Comparison of ENCODE assay signal across 8 cellular contexts in genomic region chr22:23322497-23323080, GRCh38.
DNase-seq lines count a peak whose midpoint lies in the region; ATAC-seq, FAIRE-seq and TF ChIP-seq lines count a peak whose summit lies in the region.
"Not testable (repeated sequence)": the region's sequence is repeated elsewhere in the genome, so short reads cannot be mapped to it uniquely, and the experiment has no call there.

No MANE protein-coding gene starts in this region.

- H2BK15ac ChIP-seq in H1 (ENCODE audit: low read length): not testable (repeated sequence)

- not testable (repeated sequence) for TF ChIP-seq POLR2A in H1 (IDR thresholded peaks at IDR 0.05; ENCODE audit: control extremely low read depth in 1 of 2, low read depth in 2 of 2, low read length in 2 of 2); HepG2 (IDR thresholded peaks at IDR 0.05; ENCODE audit: insufficient read depth in 1 of 2, low read depth in 2 of 2, low read length in 2 of 2)

- not testable (repeated sequence) for H2AK5ac ChIP-seq in H1 (ENCODE audit: low read depth, low read length)

- 78% methylated on average over 18 of the region's 19 CpGs; no CpG with 5 or more reads in 1 of the 2 experiments for WGBS in H1 (ENCODE audit: extremely low coverage in 1 of 2, insufficient coverage in 1 of 2, insufficient read length in 1 of 2, insufficient replicate concordance in 2 of 2, low coverage in 1 of 2, low lambda C conversion rate in 2 of 2, missing lambda C conversion rate in 1 of 2), 2 experiments
- 34% methylated on average over 16 of the region's 19 CpGs for WGBS in HepG2 (ENCODE audit: low lambda C conversion rate)

- not testable (repeated sequence) for H3K27me3 ChIP-seq in GM23338 (ENCODE audit: insufficient read depth); Karpas-422 (ENCODE audit: low read length); H1 (replicated peaks in 1 of 4; ENCODE audit: control insufficient read depth in 3 of 4, extremely low read depth in 1 of 4, insufficient read depth in 3 of 4, low read length in 3 of 4); HepG2 (ENCODE audit: control insufficient read depth in 1 of 2, insufficient read depth in 2 of 2, low read length in 2 of 2)

- H3F3A ChIP-seq in GM23338 (replicated peaks; ENCODE audit: low read depth): not testable (repeated sequence)

- not testable (repeated sequence) for H3K23ac ChIP-seq in H1 (ENCODE audit: insufficient read length)

- H3K27ac ChIP-seq in GM23338 (ENCODE audit: low read depth); Karpas-422 (ENCODE audit: low read length); OCI-LY7 (ENCODE audit: low read depth, low read length, poor library complexity, severe bottlenecking); VCaP; H1 (ENCODE audit: low read depth, low read length); HepG2 (ENCODE audit: extremely low read length, insufficient read depth, low read length): not testable (repeated sequence)

- H3K56ac ChIP-seq in H1 (replicated peaks; ENCODE audit: insufficient read length, low read depth, low read length): not testable (repeated sequence)

- ATAC-seq in GM23338 (peak; percentile 62), HepG2 (peak; percentile 57; the same call in 2 of the 3 replicates)

- TF ChIP-seq RAD21 in H1 (IDR thresholded peaks at IDR 0.05 in 1 of 2, conservative IDR thresholded peaks at IDR 0.05 in 1 of 2; ENCODE audit: low read depth in 2 of 2, low read length in 2 of 2): peak; percentile 48 to 66
- not testable (repeated sequence) for TF ChIP-seq RAD21 in HepG2 (CRISPR knock-in tag; IDR thresholded peaks at IDR 0.05)

- H3K9ac ChIP-seq in Karpas-422 (ENCODE audit: low read length); H1 (replicated peaks in 1 of 4; ENCODE audit: extremely low read depth in 1 of 4, low read depth in 3 of 4, low read length in 3 of 4); HepG2 (ENCODE audit: insufficient read depth, low read depth, low read length): not testable (repeated sequence)

- H3K36me3 Mint-ChIP-seq in GM23338 (ENCODE audit: low read depth); progenitor cell of endocrine pancreas (ENCODE audit: insufficient read depth): not testable (repeated sequence)

- not testable (repeated sequence) for H4K8ac ChIP-seq in H1 (ENCODE audit: extremely low read depth, insufficient read depth, low read length)

- CTCF ChIA-PET in OCI-LY7 (lab: Charles Lee; ENCODE audit: unreplicated experiment) (interaction anchor here (0.7 kb wide), 1 partner anchor 211 kb away, joined by 10 read pairs; no protein-coding TSS in a partner anchor), H1 (lab: Charles Lee; ENCODE audit: partially characterized antibody) (interaction anchor here (0.7 to 5.4 kb wide), 8 partner anchors 32 to 196 kb away, joined by 3 to 25 read pairs (median 3); no protein-coding TSS in a partner anchor), HepG2 (lab: Yijun Ruan, JAX; ENCODE audit: low intra/inter-chr PET ratio, low total read pairs) (interaction anchor here (1.5 kb wide), 1 partner anchor 63 kb away, joined by 14 read pairs; no protein-coding TSS in a partner anchor)

- not testable (repeated sequence) for H3K23me2 ChIP-seq in H1 (ENCODE audit: low read depth, low read length)

- TF ChIP-seq CTCF in AG09319 (IDR thresholded peaks at IDR 0.05; ENCODE audit: low read depth, low read length) (peak; percentile 1; the same call in 1 of the 2 replicates), GM23338 (conservative IDR thresholded peaks at IDR 0.05; ENCODE audit: low read depth in 2 of 2) (peak in 1 of 2 experiments; percentile 55; a peak in 2 of 4 replicates), OCI-LY7 (conservative IDR thresholded peaks at IDR 0.05; ENCODE audit: low read length) (peak; percentile 22; the same call in 1 of the 2 replicates), VCaP (conservative IDR thresholded peaks at IDR 0.05) (peak; percentile 2; the same call in 1 of the 2 replicates), H1 (IDR thresholded peaks at IDR 0.05; ENCODE audit: control extremely low read depth in 1 of 3, insufficient read depth in 1 of 3, low read depth in 1 of 3, low read length in 3 of 3) (peak; percentile 36 to 57 (median 36)), HepG2 (CRISPR knock-in tag; IDR thresholded peaks at IDR 0.05) (peak; percentile 55), progenitor cell of endocrine pancreas (IDR thresholded peaks at IDR 0.05; ENCODE audit: unreplicated experiment) (peak; percentile 13)

- not testable (repeated sequence) for FAIRE-seq in H1 (lab: Jason Lieb, UNC); HepG2 (lab: Jason Lieb, UNC)

- in situ Hi-C loops in HepG2 (cut with HindIII; ENCODE audit: extremely low pct_ligation_motif_present, low pct_unique_long_range_greater_than_20kb): not testable (repeated sequence)

- not testable (repeated sequence) for H3K9me3 ChIP-seq in Karpas-422 (ENCODE audit: low read length); OCI-LY7 (ENCODE audit: low read length); H1 (ENCODE audit: insufficient read depth in 2 of 2, low read depth in 1 of 2, low read length in 1 of 2); HepG2 (ENCODE audit: low read length)

- H3K79me2 ChIP-seq in GM23338 (replicated peaks; ENCODE audit: insufficient read depth); Karpas-422 (ENCODE audit: low read length); OCI-LY7 (ENCODE audit: insufficient read depth, low read depth, low read length); H1 (ENCODE audit: control insufficient read depth in 1 of 2, insufficient read depth in 2 of 2, low read length in 2 of 2); HepG2 (ENCODE audit: insufficient read depth, low read length): not testable (repeated sequence)

- intact Hi-C loops in OCI-LY7 (cut with micrococcal nuclease; ENCODE audit: unreplicated experiment) (loop anchor here (5.0 kb wide), 1 partner anchor 215 kb away; no protein-coding TSS in a partner anchor), HepG2 (cut with micrococcal nuclease; ENCODE audit: unreplicated experiment) (loop anchor here (1.0 to 2.0 kb wide), 2 partner anchors 64 to 217 kb away; no protein-coding TSS in a partner anchor)

- H4K5ac ChIP-seq in H1 (ENCODE audit: insufficient read length, low read depth, low read length): not testable (repeated sequence)

- not testable (repeated sequence) for H3K4me3 Mint-ChIP-seq in GM23338; progenitor cell of endocrine pancreas (ENCODE audit: low read depth)

- H3K4me1 Mint-ChIP-seq in GM23338; progenitor cell of endocrine pancreas (ENCODE audit: low read depth): not testable (repeated sequence)

- not testable (repeated sequence) for H3K14ac ChIP-seq in H1 (ENCODE audit: insufficient read length)

- not testable (repeated sequence) for H2AFZ ChIP-seq in GM23338; Karpas-422 (ENCODE audit: low read length); OCI-LY7 (ENCODE audit: low read length); H1 (ENCODE audit: low read length); HepG2 (ENCODE audit: low read length)

- not testable (repeated sequence) for H3K4me1 ChIP-seq in GM23338 (ENCODE audit: insufficient read depth); Karpas-422 (ENCODE audit: low read length); OCI-LY7 (ENCODE audit: insufficient read depth, low read length, poor library complexity, severe bottlenecking); H1 (replicated peaks in 1 of 4; ENCODE audit: control insufficient read depth in 3 of 4, insufficient read depth in 4 of 4, low read length in 3 of 4); HepG2 (ENCODE audit: insufficient read depth, low read length)

- H3K4me2 ChIP-seq in GM23338; Karpas-422 (ENCODE audit: low read depth, low read length, poor library complexity, severe bottlenecking); OCI-LY7 (ENCODE audit: low read length); H1 (ENCODE audit: insufficient read depth in 1 of 2, low read depth in 2 of 2, low read length in 2 of 2): not testable (repeated sequence)
- peak overlapping the region; percentile 18; the same call in 1 of the 2 replicates for H3K4me2 ChIP-seq in HepG2 (ENCODE audit: low read depth, low read length)

- H3K27me3 Mint-ChIP-seq in GM23338 (ENCODE audit: insufficient read depth, low read depth, poor library complexity): peaks cover 16% of the 10 kb centered on the region
- not testable (repeated sequence) for H3K27me3 Mint-ChIP-seq in progenitor cell of endocrine pancreas

- H3K9me3 Mint-ChIP-seq in GM23338; progenitor cell of endocrine pancreas (ENCODE audit: low read depth): not testable (repeated sequence)

- TF ChIP-seq EP300 in H1 (IDR thresholded peaks at IDR 0.05; ENCODE audit: borderline replicate concordance in 1 of 2, low read depth in 2 of 2, low read length in 2 of 2); HepG2 (IDR thresholded peaks at IDR 0.05; ENCODE audit: low read depth in 2 of 2, low read length in 2 of 2); HepG2 (CRISPR knock-in tag; IDR thresholded peaks at IDR 0.05; ENCODE audit: borderline replicate concordance): not testable (repeated sequence)

- POLR2A ChIA-PET in OCI-LY7 (lab: Charles Lee); HepG2 (lab: Yijun Ruan, JAX): not testable (repeated sequence)
- POLR2A ChIA-PET in H1 (lab: Charles Lee; ENCODE audit: partially characterized antibody): interaction anchor here (0.7 kb wide), 1 partner anchor 14 kb away, joined by 3 read pairs; no protein-coding TSS in a partner anchor

- not testable (repeated sequence) for H3K27ac Mint-ChIP-seq in GM23338, progenitor cell of endocrine pancreas

- not testable (repeated sequence) for H2BK12ac ChIP-seq in H1 (ENCODE audit: low read depth, low read length)

- H3K9me2 ChIP-seq in GM23338 (ENCODE audit: insufficient read depth); Karpas-422 (replicated peaks; ENCODE audit: insufficient read depth, low read length); OCI-LY7 (ENCODE audit: insufficient read depth, low read length): not testable (repeated sequence)

- not testable (repeated sequence) for H4K91ac ChIP-seq in H1 (replicated peaks; ENCODE audit: insufficient read length, low read length)

- not testable (repeated sequence) for BruUV-seq in OCI-LY7 (replicated peaks; lab: Mats Ljungman, UMichigan); HepG2 (replicated peaks; lab: Mats Ljungman, UMichigan)

- H2BK120ac ChIP-seq in H1 (replicated peaks; ENCODE audit: low read depth, low read length): not testable (repeated sequence)

- H2BK5ac ChIP-seq in H1 (ENCODE audit: low read depth, low read length): not testable (repeated sequence)

- H3K4me3 ChIP-seq in GM23338; Karpas-422 (ENCODE audit: low read length); OCI-LY7 (ENCODE audit: low read depth, low read length, poor library complexity, severe bottlenecking); H1 (ENCODE audit: extremely low read depth in 1 of 4, insufficient read depth in 2 of 4, low read depth in 3 of 4, low read length in 4 of 4); HepG2 (replicated peaks in 1 of 3; ENCODE audit: insufficient read depth in 1 of 3, low read depth in 2 of 3, low read length in 3 of 3): not testable (repeated sequence)

- not testable (repeated sequence) for H3K79me1 ChIP-seq in H1 (ENCODE audit: low read depth, low read length)

- not testable (repeated sequence) for H3K36me3 ChIP-seq in GM23338 (ENCODE audit: insufficient read depth); Karpas-422 (ENCODE audit: insufficient read depth, low read length); OCI-LY7 (ENCODE audit: insufficient read depth, low read length); H1 (ENCODE audit: control insufficient read depth in 2 of 4, insufficient read depth in 4 of 4, low read length in 3 of 4); HepG2 (replicated peaks in 1 of 2; ENCODE audit: control insufficient read depth in 1 of 2, insufficient read depth in 2 of 2, low read length in 2 of 2)

- H2BK20ac ChIP-seq in H1 (ENCODE audit: low read length): not testable (repeated sequence)

- not testable (repeated sequence) for DNase-seq in AG09319 (ENCODE audit: extremely low read depth, low read depth); OCI-LY7 (ENCODE audit: low spot score); progenitor cell of endocrine pancreas (ENCODE audit: low spot score, unreplicated experiment)
- peak; percentile 50 for DNase-seq in GM23338 (ENCODE audit: low spot score)
- DNase-seq in Karpas-422: peak; percentile 66
- DNase-seq in H1 (ENCODE audit: low read depth in 1 of 2, low spot score in 2 of 2): peak in 1 of 2 experiments; percentile 17
- DNase-seq in HepG2 (ENCODE audit: low spot score): peak; percentile 43

- not testable (repeated sequence) for H3K4ac ChIP-seq in H1 (replicated peaks; ENCODE audit: insufficient read length, low read depth, low read length)

- H3K18ac ChIP-seq in H1 (ENCODE audit: extremely low read depth, low read length): not testable (repeated sequence)

- H4K20me1 ChIP-seq in GM23338 (replicated peaks; ENCODE audit: insufficient read depth); Karpas-422 (ENCODE audit: insufficient read depth, low read depth, low read length); OCI-LY7 (ENCODE audit: insufficient read depth, low read length); H1 (replicated peaks in 1 of 2; ENCODE audit: control insufficient read depth in 1 of 2, insufficient read depth in 2 of 2, low read length in 2 of 2); HepG2 (ENCODE audit: insufficient read depth, low read length): not testable (repeated sequence)
